8 cellular contexts compared by ENCODE assay signal in genomic region chr4:53763813-53764597, GRCh38.
A peak's percentile ranks its signal among the peaks of the same experiment; 100 is the strongest.
DNase-seq lines count a peak whose midpoint lies in the region; ATAC-seq and TF ChIP-seq lines count a peak whose summit lies in the region.
"Had no signal": no experiment of that assay in that cellular context is flagged by ENCODE, and none has a peak within 500 bp of the region (broad histone marks: within the 10 kb centered on the region; RNA-seq: fewer than 3 reads in every experiment).

No MANE protein-coding gene starts in this region.

- TF ChIP-seq EP300 in transverse colon (IDR thresholded peaks at IDR 0.05; ENCODE audit: low read depth), result no peak

- no peaks in the 10 kb centered on the region for H3K27me3 ChIP-seq in adipocyte (replicated peaks; ENCODE audit: control insufficient read depth, insufficient read depth, low read length)
- H3K27me3 ChIP-seq in transverse colon, result no peaks in the 10 kb centered on the region

- in situ Hi-C loops in transverse colon (cut with MboI; ENCODE audit: low pct_ligation_motif_present in 1 of 4, low pct_unique_long_range_greater_than_20kb in 1 of 4, low sequenced_read_pairs in 3 of 4), result no loop called here

- H3K9ac ChIP-seq in adipocyte (ENCODE audit: low read length), result peak overlapping the region; percentile 84

- H3K36me3 ChIP-seq in adipocyte (ENCODE audit: control insufficient read depth, insufficient read depth, low read length, severe bottlenecking) (no peaks in the 10 kb centered on the region), transverse colon (no peaks in the 10 kb centered on the region)

- intact Hi-C loops in transverse colon (cut with DNase I; ENCODE audit: low total_unique reads), result no loop called here

- no peak for ATAC-seq in GM18520 (IDR thresholded peaks at IDR 0.05; ENCODE audit: unreplicated experiment)

- TF ChIP-seq CTCF in transverse colon (IDR thresholded peaks at IDR 0.05), result no peak

- peaks cover 51% of the 10 kb centered on the region for H3K4me1 ChIP-seq in adipocyte (ENCODE audit: control insufficient read depth, insufficient read depth, low read length)
- H3K4me1 ChIP-seq in transverse colon, result peaks cover 0 to 7% (median 0%) of the 10 kb centered on the region in 4 donors

- H3K4me3 ChIP-seq in adipocyte (ENCODE audit: low read length) (peak overlapping the region; percentile 60), transverse colon (no peak overlapping the region)

- 68 to 72% methylated on average over 2 to 5 of the region's 5 CpGs for WGBS in transverse colon (ENCODE audit: low coverage in 1 of 2), 2 donors

- H3K27ac ChIP-seq in transverse colon, result peak overlapping the region in 3 of 4 donors; percentile 6 to 58 (median 50)

- H3K9me3 ChIP-seq in adipocyte (ENCODE audit: control insufficient read depth, low read length) (no peaks in the 10 kb centered on the region), transverse colon (no peaks in the 10 kb centered on the region)

- no peak for TF ChIP-seq POLR2A in transverse colon (IDR thresholded peaks at IDR 0.05)

- DNase-seq in HCEC 1CT, result peak; percentile 82
- DNase-seq in adipocyte (ENCODE audit: low read depth), result peak; percentile 81
- DNase-seq in iPS-NIHi7 (ENCODE audit: extremely low spot score), result peak; percentile 17
- DNase-seq in transverse colon, result no peak
- no peak for DNase-seq in NOMO-1 treated with DMSO at 0.1 percent for 48 hours (lab: John Stamatoyannopoulos, UW; ENCODE audit: unreplicated experiment)
- DNase-seq in activated CD4-positive, alpha-beta T cell treated with anti-CD3 and anti-CD28 coated beads, Interleukin-2, amount 50 U/mL, for 1 hour, result no peak
- DNase-seq: NCI-H1436 had no signal

Comparison
In these comparisons a context has a peak if more than half of its experiments do, and no peak if none do; other contexts are left out.
1. DNase-seq: peak in HCEC 1CT (single experiment), adipocyte (single experiment) and iPS-NIHi7 (single experiment); none in transverse colon (single experiment), NOMO-1 treated with DMSO at 0.1 percent for 48 hours (single experiment) and activated CD4-positive, alpha-beta T cell treated with anti-CD3 and anti-CD28 coated beads, Interleukin-2, amount 50 U/mL, for 1 hour (single experiment).